Comparison of ENCODE assay signal across 21 cellular contexts in the genomic region with DNA sequence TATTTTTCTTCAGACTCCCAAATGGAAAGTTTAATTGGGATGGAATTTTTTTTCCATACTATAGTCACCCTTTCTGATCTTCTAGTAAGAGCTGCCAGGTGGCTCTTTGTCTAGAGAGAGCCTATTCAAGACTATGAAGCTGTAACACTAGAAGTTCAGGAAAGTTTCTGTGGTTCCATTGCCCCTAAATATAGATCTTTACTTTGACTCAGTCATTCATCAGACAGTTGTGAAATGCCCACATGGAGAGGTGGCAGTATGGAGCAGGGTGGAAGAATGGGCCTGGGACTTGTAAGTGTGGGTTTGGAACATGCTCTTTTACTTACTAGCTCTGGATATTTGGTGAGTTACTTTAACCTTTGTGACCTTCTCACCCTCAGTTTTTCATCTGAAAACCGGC.
DNase-seq lines count a peak whose midpoint lies in the region; ATAC-seq and TF ChIP-seq lines count a peak whose summit lies in the region.
"Had no signal": no experiment of that assay in that cellular context is flagged by ENCODE, and none has a peak within 500 bp of the region (broad histone marks: within the 10 kb centered on the region; RNA-seq: fewer than 3 reads in every experiment).

No MANE protein-coding gene starts in this region.

- no peak overlapping the region for H2AFZ ChIP-seq in OCI-LY3 (ENCODE audit: low read depth, low read length)

- intact Hi-C loops in gastrocnemius medialis (cut with DNase I; ENCODE audit: low total_unique reads) = loop anchor here (2.0 to 5.0 kb wide), 2 partner anchors 54 to 207 kb away; no protein-coding TSS in a partner anchor

- H3K9me3 Mint-ChIP-seq in endothelial cell (ENCODE audit: unreplicated experiment) = no peaks in the 10 kb centered on the region
- H3K9me3 Mint-ChIP-seq: activated CD8-positive, alpha-beta T cell treated with anti-CD3 and anti-CD28 coated beads for 36 hours; activated T-helper 17 cell treated with anti-CD3 and anti-CD28 coated beads, Interleukin-2, amount 50 U/mL, for 72 hours had no signal

- no peak overlapping the region for H3K4me3 Mint-ChIP-seq in endothelial cell (ENCODE audit: unreplicated experiment)
- H3K4me3 Mint-ChIP-seq: activated CD8-positive, alpha-beta T cell treated with anti-CD3 and anti-CD28 coated beads for 36 hours; activated T-helper 17 cell treated with anti-CD3 and anti-CD28 coated beads, Interleukin-2, amount 50 U/mL, for 72 hours had no signal

- H3K79me2 ChIP-seq in OCI-LY3 (ENCODE audit: low read length) = peaks cover 7% of the 10 kb centered on the region; the same call in 1 of the 2 replicates

- H4K20me1 ChIP-seq in OCI-LY3 (ENCODE audit: insufficient read depth, low read length) = peaks cover 15% of the 10 kb centered on the region

- no peak overlapping the region for H3K4me2 ChIP-seq in OCI-LY3 (ENCODE audit: low read length)

- H3K9ac ChIP-seq in OCI-LY3 (ENCODE audit: low read length) = no peak overlapping the region

- no peaks in the 10 kb centered on the region for H3K36me3 Mint-ChIP-seq in endothelial cell (ENCODE audit: low read depth, unreplicated experiment)

- no peaks in the 10 kb centered on the region for H3K27me3 Mint-ChIP-seq in endothelial cell (ENCODE audit: unreplicated experiment)
- H3K27me3 Mint-ChIP-seq: activated CD8-positive, alpha-beta T cell treated with anti-CD3 and anti-CD28 coated beads for 36 hours; activated T-helper 17 cell treated with anti-CD3 and anti-CD28 coated beads, Interleukin-2, amount 50 U/mL, for 72 hours had no signal

- peaks cover 5% of the 10 kb centered on the region for H3K4me1 Mint-ChIP-seq in endothelial cell (ENCODE audit: unreplicated experiment)
- H3K4me1 Mint-ChIP-seq: activated T-helper 17 cell treated with anti-CD3 and anti-CD28 coated beads, Interleukin-2, amount 50 U/mL, for 72 hours had no signal

- H3K4me3 ChIP-seq in OCI-LY3 (ENCODE audit: low read length) (no peak overlapping the region), epithelial cell of esophagus (ENCODE audit: low read length) (no peak overlapping the region), gastrocnemius medialis (no peak overlapping the region)
- H3K4me3 ChIP-seq: skin epidermis, thyroid gland had no signal

- ATAC-seq in gastrocnemius medialis (peak; percentile 100), GM18498 (IDR thresholded peaks at IDR 0.05; ENCODE audit: unreplicated experiment) (no peak)
- ATAC-seq: activated CD8-positive, alpha-beta T cell treated with anti-CD3 and anti-CD28 coated beads for 36 hours; activated T-helper 17 cell treated with anti-CD3 and anti-CD28 coated beads, Interleukin-2, amount 50 U/mL, for 72 hours; SK-N-SH treated with all-trans-retinoic acid at 6 μM for 48 hours had no signal

- in situ Hi-C loops in gastrocnemius medialis (cut with MboI; ENCODE audit: low sequenced_read_pairs in 4 of 4) = loop anchor here in 2 of 4 donors (25.0 kb wide), 1 partner anchor 206 kb away; no protein-coding TSS in a partner anchor

- H3K27me3 ChIP-seq in OCI-LY3 (ENCODE audit: low read depth, low read length) (no peaks in the 10 kb centered on the region), gastrocnemius medialis (no peaks in the 10 kb centered on the region)
- H3K27me3 ChIP-seq: thyroid gland had no signal

- no peak overlapping the region for H3K27ac Mint-ChIP-seq in endothelial cell (ENCODE audit: unreplicated experiment)
- H3K27ac Mint-ChIP-seq: activated CD8-positive, alpha-beta T cell treated with anti-CD3 and anti-CD28 coated beads for 36 hours; activated T-helper 17 cell treated with anti-CD3 and anti-CD28 coated beads, Interleukin-2, amount 50 U/mL, for 72 hours had no signal

- no peak for TF ChIP-seq POLR2A in gastrocnemius medialis (IDR thresholded peaks at IDR 0.05)

- H3K9me3 ChIP-seq in OCI-LY3 (ENCODE audit: insufficient read depth, low read length) (no peaks in the 10 kb centered on the region), gastrocnemius medialis (no peaks in the 10 kb centered on the region)
- H3K9me3 ChIP-seq: thyroid gland had no signal

- TF ChIP-seq CTCF in OCI-LY3 (IDR thresholded peaks at IDR 0.05; ENCODE audit: low read depth, low read length) = peak; percentile 14; the same call in 1 of the 2 replicates
- no peak for TF ChIP-seq CTCF in epithelial cell of esophagus (IDR thresholded peaks at IDR 0.05; ENCODE audit: insufficient read depth, low read depth, low read length, missing control alignments)
- TF ChIP-seq CTCF in gastrocnemius medialis (IDR thresholded peaks at IDR 0.05 in 4 of 5, conservative IDR thresholded peaks at IDR 0.05 in 1 of 5) = peak in 1 of 5 experiments; percentile 16
- TF ChIP-seq CTCF in endothelial cell (IDR thresholded peaks at IDR 0.05; ENCODE audit: unreplicated experiment) = no peak

- H3K36me3 ChIP-seq in OCI-LY3 (replicated peaks; ENCODE audit: low read depth, low read length) (peaks cover 21% of the 10 kb centered on the region), gastrocnemius medialis (peaks cover 0 to 6% of the 10 kb centered on the region in 2 donors)
- H3K36me3 ChIP-seq: thyroid gland had no signal

- H3K4me1 ChIP-seq in OCI-LY3 (ENCODE audit: low read length) (no peaks in the 10 kb centered on the region), gastrocnemius medialis (peaks cover 17 to 36% of the 10 kb centered on the region in 2 donors)
- H3K4me1 ChIP-seq: thyroid gland had no signal

- H3K27ac ChIP-seq in OCI-LY3 (ENCODE audit: low read length) (no peak overlapping the region), gastrocnemius medialis (peak overlapping the region; percentile 65 to 74 (median 69))
- H3K27ac ChIP-seq: 22Rv1, C4-2B, skin epidermis, thyroid gland had no signal

- DNase-seq in NCI-H2107 treated with DMSO at 0.1 percent for 48 hours (lab: John Stamatoyannopoulos, UW; ENCODE audit: unreplicated experiment) (peak; percentile 56), NCI-H2107 (lab: John Stamatoyannopoulos, UW) (no peak), epithelial cell of esophagus (ENCODE audit: low read depth) (peak; percentile 48), gastrocnemius medialis (peak; percentile 31 to 55), AG20443 (ENCODE audit: low spot score) (no peak), endothelial cell (ENCODE audit: low spot score) (no peak)
- DNase-seq: activated CD8-positive, alpha-beta T cell treated with anti-CD3 and anti-CD28 coated beads for 36 hours; anterior cingulate cortex; DMS153; islet precursor cell; NCI-H1092; NCI-H2227 treated with DMSO at 0.1 percent for 48 hours; stimulated activated CD4-positive, alpha-beta T cell treated with anti-CD3 and anti-CD28 coated beads, Interleukin-4, amount 100 ng/mL, for 4 hours; thyroid gland had no signal

Comparison
In these comparisons a context has a peak if more than half of its experiments do, and no peak if none do; other contexts are left out.
1. DNase-seq: peak in NCI-H2107 treated with DMSO at 0.1 percent for 48 hours (single experiment), epithelial cell of esophagus (single experiment) and gastrocnemius medialis (2 of 2); none in NCI-H2107 (single experiment), AG20443 (single experiment) and endothelial cell (single experiment).